In the genomic region with DNA sequence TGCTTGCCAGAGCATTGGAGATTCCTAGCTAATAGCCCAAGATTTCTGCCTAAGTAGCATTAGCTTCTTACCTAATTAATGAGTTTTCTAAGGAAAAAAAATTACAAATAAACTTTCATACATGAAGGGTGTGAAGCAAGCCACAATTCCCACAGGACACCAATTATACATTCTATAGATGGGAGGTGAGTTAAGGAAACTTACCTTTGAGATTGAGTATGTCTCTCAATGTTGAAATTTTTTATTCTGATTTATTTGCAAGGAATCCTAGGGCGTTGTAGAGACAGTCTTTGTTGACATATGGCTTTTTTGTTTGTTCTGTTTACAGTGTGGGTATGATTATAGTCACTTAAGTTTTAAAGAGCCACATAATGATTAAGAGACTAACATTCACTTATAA, we compare ENCODE assay signal across 36 cellular contexts.
A peak's percentile ranks its signal among the peaks of the same experiment; 100 is the strongest.
DNase-seq lines count a peak whose midpoint lies in the region; ATAC-seq, FAIRE-seq and TF ChIP-seq lines count a peak whose summit lies in the region.
"Had no signal": no experiment of that assay in that cellular context is flagged by ENCODE, and none has a peak within 500 bp of the region (broad histone marks: within the 10 kb centered on the region; RNA-seq: fewer than 3 reads in every experiment).

No MANE protein-coding gene starts in this region.

- H3K4me3 ChIP-seq in HEK293 (ENCODE audit: low read depth, low read length): no peak overlapping the region
- 0 out of 2 replicates have a peak overlapping the region, but pooled peaks have one; percentile 19 for H3K4me3 ChIP-seq in SK-N-MC
- H3K4me3 ChIP-seq: A549; BLaER1; BLaER1 treated with 17β-estradiol and CSF1 and Interleukin-3, amounts not matched to agents 10 nM and 100 nM had no signal

- no peak overlapping the region for H3K27ac Mint-ChIP-seq in activated naive CD4-positive, alpha-beta T cell treated with anti-CD3 and anti-CD28 coated beads, Interleukin-2, amount 50 U/mL, for 72 hours
- H3K27ac Mint-ChIP-seq: B cell; CD14-positive monocyte; CD4-positive, alpha-beta memory T cell; CD4-positive, alpha-beta T cell; CD4-positive, CD25-positive, alpha-beta regulatory T cell; CD8-positive, alpha-beta memory T cell; CD8-positive, alpha-beta T cell had no signal

- DNase-seq in DMS53 (lab: John Stamatoyannopoulos, UW) (peak; percentile 5), DMS53 treated with DMSO at 0.1 percent for 48 hours (lab: John Stamatoyannopoulos, UW; ENCODE audit: unreplicated experiment) (no peak), D721Med (ENCODE audit: insufficient read length, low spot score) (no peak), SK-N-MC (ENCODE audit: low read depth, low spot score) (no peak), T-helper 1 cell (no peak), GM03348 (ENCODE audit: low spot score) (no peak)
- no peak for DNase-seq in activated naive CD4-positive, alpha-beta T cell treated with anti-CD3 and anti-CD28 coated beads, Interleukin-2, amount 50 U/mL, for 72 hours (ENCODE audit: low spot score in 2 of 2)
- DNase-seq: 8988T; ACHN; AML-193; BE2C; C1 segment of cervical spinal cord; Caco-2; Calu3; CD4-positive, alpha-beta memory T cell; CD4-positive, alpha-beta T cell; CD4-positive, CD25-positive, alpha-beta regulatory T cell; CD8-positive, alpha-beta memory T cell; CD8-positive, alpha-beta T cell; COR-L47; DMS 273 treated with DMSO at 0.1 percent for 48 hours; DMS153; DMS79; DMS79 treated with DMSO at 0.1 percent for 48 hours; DND-41; EL had no signal

- H3K4me1 ChIP-seq in HEK293 (ENCODE audit: control insufficient read depth, insufficient read depth, low read length): no peaks in the 10 kb centered on the region
- H3K4me1 ChIP-seq: A549; BE2C; BLaER1; BLaER1 treated with 17β-estradiol and CSF1 and Interleukin-3, amounts not matched to agents 10 nM and 100 nM; Caco-2 had no signal

- no peak for ATAC-seq in activated naive CD4-positive, alpha-beta T cell treated with anti-CD3 and anti-CD28 coated beads, Interleukin-2, amount 50 U/mL, for 72 hours
- ATAC-seq: A549; CD8-positive, alpha-beta T cell had no signal

- H3K9me3 Mint-ChIP-seq in activated naive CD4-positive, alpha-beta T cell treated with anti-CD3 and anti-CD28 coated beads, Interleukin-2, amount 50 U/mL, for 72 hours: no peaks in the 10 kb centered on the region
- H3K9me3 Mint-ChIP-seq: CD14-positive monocyte; CD4-positive, alpha-beta memory T cell; CD4-positive, alpha-beta T cell; CD8-positive, alpha-beta memory T cell; CD8-positive, alpha-beta T cell had no signal

- H3K36me3 ChIP-seq in HEK293 (ENCODE audit: control insufficient read depth in 2 of 2, insufficient read depth in 1 of 2, low read length in 2 of 2) (no peaks in the 10 kb centered on the region), SK-N-MC (ENCODE audit: insufficient read depth, low read length) (no peaks in the 10 kb centered on the region)
- H3K36me3 ChIP-seq: BE2C; BLaER1; BLaER1 treated with 17β-estradiol and CSF1 and Interleukin-3, amounts not matched to agents 10 nM and 100 nM had no signal

- CTCF ChIA-PET in HEK293 (lab: Yijun Ruan, JAX): no interaction called here

- H3K27ac ChIP-seq in HEK293 (ENCODE audit: extremely low read depth, low read depth, low read length): no peak overlapping the region
- peak overlapping the region; percentile 71 for H3K27ac ChIP-seq in SK-N-MC
- H3K27ac ChIP-seq: 22Rv1; A549; BLaER1; BLaER1 treated with 17β-estradiol and CSF1 and Interleukin-3, amounts not matched to agents 10 nM and 100 nM; C4-2B had no signal

- no peaks in the 10 kb centered on the region for H3K36me3 Mint-ChIP-seq in activated naive CD4-positive, alpha-beta T cell treated with anti-CD3 and anti-CD28 coated beads, Interleukin-2, amount 50 U/mL, for 72 hours
- H3K36me3 Mint-ChIP-seq: CD14-positive monocyte; CD4-positive, alpha-beta memory T cell; CD4-positive, CD25-positive, alpha-beta regulatory T cell; CD8-positive, alpha-beta memory T cell; CD8-positive, alpha-beta T cell had no signal

- POLR2A ChIA-PET in HEK293 (lab: Yijun Ruan, JAX): no interaction called here

- H3K9ac ChIP-seq in SK-N-MC (ENCODE audit: insufficient read length): peak overlapping the region; percentile 10
- H3K9ac ChIP-seq: BLaER1; BLaER1 treated with 17β-estradiol and CSF1 and Interleukin-3, amounts not matched to agents 10 nM and 100 nM had no signal

- FAIRE-seq in D721Med (lab: Jason Lieb, UNC): peak; percentile 46
- FAIRE-seq: A204.1, A549, G401.6 had no signal

- TF ChIP-seq CTCF in D721Med (IDR thresholded peaks at IDR 0.05; ENCODE audit: insufficient read depth, missing control alignments) (no peak), HEK293 (tag by site-specific recombination; IDR thresholded peaks at IDR 0.05) (no peak)

- no peaks in the 10 kb centered on the region for H3K9me3 ChIP-seq in HEK293 (ENCODE audit: control insufficient read depth, insufficient read depth, low read depth, low read length)
- no peaks in the 10 kb centered on the region for H3K9me3 ChIP-seq in SK-N-MC (ENCODE audit: low read depth, low read length)
- H3K9me3 ChIP-seq: A549; BE2C; BLaER1; BLaER1 treated with 17β-estradiol and CSF1 and Interleukin-3, amounts not matched to agents 10 nM and 100 nM; Caco-2 had no signal

TF ChIP-seq in HEK293, 187 proteins besides CTCF, POLR2A, EP300 and RAD21:
- TF ChIP-seq ZNF518A (tag by site-specific recombination; conservative IDR thresholded peaks at IDR 0.05; ENCODE audit: low read depth) (no peak), SCRT2 (tag by site-specific recombination; IDR thresholded peaks at IDR 0.05) (no peak), ZNF707 (tag by site-specific recombination; IDR thresholded peaks at IDR 0.05) (no peak), ZNF133 (tag by site-specific recombination; IDR thresholded peaks at IDR 0.05) (peak; percentile 93), ZNF624 (tag by site-specific recombination; IDR thresholded peaks at IDR 0.05) (no peak)
